In the genomic region with DNA sequence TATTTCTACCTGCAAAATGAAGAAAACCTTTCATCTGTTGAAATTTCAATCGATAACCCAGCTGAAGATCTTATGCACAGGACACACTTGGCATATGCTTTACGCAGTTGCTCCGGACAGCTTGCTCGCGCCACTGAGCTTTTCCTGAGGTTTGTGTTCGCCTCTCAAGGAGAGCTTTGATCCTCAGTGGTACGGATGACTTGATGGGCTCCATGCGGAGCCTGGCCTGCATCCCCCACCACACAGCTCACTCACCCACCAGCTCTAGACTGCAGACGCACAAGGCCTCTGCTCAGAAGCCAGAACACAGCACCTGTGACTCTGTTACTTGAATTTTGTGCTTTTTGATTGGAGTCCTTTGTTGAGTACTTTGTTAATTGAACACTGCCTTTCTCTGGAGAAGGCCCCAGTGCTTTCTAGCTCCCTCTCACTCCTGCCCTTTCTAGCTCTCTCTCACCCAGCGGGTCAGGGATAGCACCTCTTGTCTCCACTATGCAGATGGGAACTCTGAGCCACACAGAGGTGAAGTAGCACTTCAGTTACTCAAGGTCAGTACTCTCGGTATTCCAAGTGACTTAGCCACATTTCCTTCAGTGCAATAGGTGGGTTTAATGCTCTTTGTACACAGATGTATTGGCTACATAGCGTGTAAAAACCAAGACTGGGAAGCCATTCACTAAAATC, we compare ENCODE assay signal across 22 cellular contexts. TPM values are rescaled to one million over a fixed set of nuclear protein-coding genes. Genes with fewer than 3 reads are reported as not detected.
DNase-seq lines count a peak whose midpoint lies in the region; ATAC-seq, FAIRE-seq and TF ChIP-seq lines count a peak whose summit lies in the region.
"Had no signal": no experiment of that assay in that cellular context is flagged by ENCODE, and none has a peak within 500 bp of the region (broad histone marks: within the 10 kb centered on the region; RNA-seq: fewer than 3 reads in every experiment).

No MANE protein-coding gene starts in this region.

- 91 to 95% (median 93%) methylated on average over 12 of the region's 12 CpGs for WGBS in stomach, 5 donors

- no peaks in the 10 kb centered on the region for H3K9me3 ChIP-seq in endothelial cell of umbilical vein (replicated peaks; ENCODE audit: control insufficient read depth, insufficient read depth, low read length)
- H3K9me3 ChIP-seq in right atrium auricular region: no peaks in the 10 kb centered on the region
- no peaks in the 10 kb centered on the region for H3K9me3 ChIP-seq in left lung
- H3K9me3 ChIP-seq in stomach: no peaks in the 10 kb centered on the region
- H3K9me3 ChIP-seq: heart left ventricle, ovary had no signal

- peak; percentile 24 for FAIRE-seq in endothelial cell of umbilical vein (lab: Jason Lieb, UNC)

- POLR2A ChIA-PET in endothelial cell of umbilical vein (lab: Charles Lee): no interaction called here

- H4K20me1 ChIP-seq in endothelial cell of umbilical vein (replicated peaks; ENCODE audit: control insufficient read depth, extremely low read depth, insufficient read depth, low read length): no peaks in the 10 kb centered on the region

- TF ChIP-seq POLR2A in endothelial cell of umbilical vein (IDR thresholded peaks at IDR 0.05; ENCODE audit: low read depth, low read length): no peak
- TF ChIP-seq POLR2A in stomach (IDR thresholded peaks at IDR 0.05): no peak

- H3K9ac ChIP-seq in endothelial cell of umbilical vein (replicated peaks; ENCODE audit: extremely low read depth, insufficient read depth, low read length): no peak overlapping the region

- H3K27ac ChIP-seq in endothelial cell of umbilical vein (ENCODE audit: insufficient read depth, low read depth, low read length): no peak overlapping the region
- no peak overlapping the region for H3K27ac ChIP-seq in right atrium auricular region
- no peak overlapping the region for H3K27ac ChIP-seq in left lung
- no peak overlapping the region for H3K27ac ChIP-seq in stomach
- H3K27ac ChIP-seq: heart left ventricle, ovary had no signal

- no peaks in the 10 kb centered on the region for H3K27me3 ChIP-seq in endothelial cell of umbilical vein (ENCODE audit: control insufficient read depth in 2 of 2, insufficient read depth in 2 of 2, low read length in 2 of 2)
- no peaks in the 10 kb centered on the region for H3K27me3 ChIP-seq in right atrium auricular region
- no peaks in the 10 kb centered on the region for H3K27me3 ChIP-seq in left lung
- no peaks in the 10 kb centered on the region for H3K27me3 ChIP-seq in stomach
- H3K27me3 ChIP-seq: heart left ventricle, ovary had no signal

- peak; percentile 7 for ATAC-seq in GM18870 (IDR thresholded peaks at IDR 0.05; ENCODE audit: unreplicated experiment)
- peak; percentile 13 for ATAC-seq in GM21529 (IDR thresholded peaks at IDR 0.05; ENCODE audit: unreplicated experiment)
- ATAC-seq in HG02885 (IDR thresholded peaks at IDR 0.05; ENCODE audit: poor library complexity, unreplicated experiment): peak; percentile 12
- no peak for ATAC-seq in left lung
- ATAC-seq: CD8-positive, alpha-beta T cell; heart left ventricle; sciatic nerve had no signal

- no peaks in the 10 kb centered on the region for H3K9me1 ChIP-seq in endothelial cell of umbilical vein (replicated peaks; ENCODE audit: control insufficient read depth, extremely low read depth, insufficient read depth, low read length)

- TF ChIP-seq EP300 in stomach (IDR thresholded peaks at IDR 0.05): no peak

- CTCF ChIA-PET in endothelial cell of umbilical vein (lab: Charles Lee): interaction anchor here (1.5 kb wide), 1 partner anchor 75 kb away, joined by 6 read pairs; no protein-coding TSS in a partner anchor

- H3K4me1 ChIP-seq in endothelial cell of umbilical vein (ENCODE audit: control insufficient read depth, extremely low read depth, insufficient read depth, low read length) (no peaks in the 10 kb centered on the region), right atrium auricular region (no peaks in the 10 kb centered on the region), left lung (no peaks in the 10 kb centered on the region), stomach (peaks cover 0 to 6% (median 0%) of the 10 kb centered on the region in 4 donors)
- H3K4me1 ChIP-seq: heart left ventricle had no signal

- H3K4me3 ChIP-seq in endothelial cell of umbilical vein (replicated peaks in 1 of 3; ENCODE audit: insufficient read depth in 1 of 3, low read depth in 1 of 3, low read length in 3 of 3) (no peak overlapping the region), right atrium auricular region (no peak overlapping the region), left lung (no peak overlapping the region), stomach (no peak overlapping the region)
- H3K4me3 ChIP-seq: heart left ventricle, lung, ovary had no signal

- no peaks in the 10 kb centered on the region for H3K79me2 ChIP-seq in endothelial cell of umbilical vein (ENCODE audit: control insufficient read depth, insufficient read depth, low read length)

- no peak overlapping the region for H2AFZ ChIP-seq in endothelial cell of umbilical vein (ENCODE audit: low read depth, low read length)

- H3K4me2 ChIP-seq in endothelial cell of umbilical vein (ENCODE audit: insufficient read depth, low read length): no peak overlapping the region

- intact Hi-C loops in endothelial cell of umbilical vein (cut with micrococcal nuclease) (no loop called here), left lung (cut with DNase I) (no loop called here), stomach (cut with DNase I; ENCODE audit: low total_unique reads) (no loop called here)

- BruUV-seq in endothelial cell of umbilical vein (replicated peaks; lab: Mats Ljungman, UMichigan): no TSS peak

- peaks cover 0 to 2% of the 10 kb centered on the region in 2 experiments for H3K36me3 ChIP-seq in endothelial cell of umbilical vein (ENCODE audit: control insufficient read depth in 2 of 2, extremely low read depth in 1 of 2, insufficient read depth in 2 of 2, low read length in 2 of 2)
- no peaks in the 10 kb centered on the region for H3K36me3 ChIP-seq in right atrium auricular region
- H3K36me3 ChIP-seq in left lung: no peaks in the 10 kb centered on the region
- peaks cover 0 to 24% (median 20%) of the 10 kb centered on the region in 4 donors for H3K36me3 ChIP-seq in stomach
- H3K36me3 ChIP-seq: heart left ventricle, ovary had no signal

- DNase-seq in endothelial cell of umbilical vein (ENCODE audit: low read depth, low spot score) (no peak), LoVo (ENCODE audit: low spot score) (no peak), right atrium auricular region (ENCODE audit: low spot score) (no peak), left lung (no peak), stomach (no peak)
- DNase-seq: activated CD4-positive, CD25-positive, alpha-beta regulatory T cell; activated CD8-positive, alpha-beta memory T cell treated with anti-CD3 and anti-CD28 coated beads for 24 hours; amygdala; CD8-positive, alpha-beta T cell; central memory CD4-positive, alpha-beta T cell; effector CD8-positive, alpha-beta T cell; heart left ventricle; immature natural killer cell; IMR-90; NCI-H187 treated with DMSO at 0.1 percent for 48 hours; ovary; SIG-M5 had no signal

- dilution Hi-C loops in endothelial cell of umbilical vein (cut with MboI; ENCODE audit: extremely low pct_ligation_motif_present, low sequenced_read_pairs): no loop called here

- no peak for TF ChIP-seq CTCF in endothelial cell of umbilical vein (IDR thresholded peaks at IDR 0.05; ENCODE audit: extremely low read depth in 1 of 2, insufficient read depth in 1 of 2, low read depth in 1 of 2, low read length in 2 of 2)
- TF ChIP-seq CTCF in right atrium auricular region (IDR thresholded peaks at IDR 0.05): no peak
- no peak for TF ChIP-seq CTCF in left lung (IDR thresholded peaks at IDR 0.05)
- no peak for TF ChIP-seq CTCF in stomach (IDR thresholded peaks at IDR 0.05)

TF ChIP-seq in endothelial cell of umbilical vein, 7 proteins besides CTCF, POLR2A, EP300 and RAD21:
- no peak for TF ChIP-seq POLR2AphosphoS5 (IDR thresholded peaks at IDR 0.05; ENCODE audit: insufficient read depth, low read depth, low read length)
- no peak for TF ChIP-seq GATA2 (IDR thresholded peaks at IDR 0.05; ENCODE audit: insufficient read depth, insufficient read length, low read depth, low read length)
- no peak for TF ChIP-seq JUN (IDR thresholded peaks at IDR 0.05; ENCODE audit: borderline replicate concordance, insufficient read depth, insufficient read length, low read depth)
- TF ChIP-seq, protein P1, sequence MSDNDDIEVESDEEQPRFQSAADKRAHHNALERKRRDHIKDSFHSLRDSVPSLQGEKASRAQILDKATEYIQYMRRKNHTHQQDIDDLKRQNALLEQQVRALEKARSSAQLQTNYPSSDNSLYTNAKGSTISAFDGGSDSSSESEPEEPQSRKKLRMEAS (IDR thresholded peaks at IDR 0.05; ENCODE audit: insufficient read depth, insufficient read length): no peak
- no peak for TF ChIP-seq FOS (IDR thresholded peaks at IDR 0.05; ENCODE audit: borderline replicate concordance, insufficient read depth, low read length)
- TF ChIP-seq EZH2 (IDR thresholded peaks at IDR 0.05; ENCODE audit: borderline replicate concordance, low read depth, low read length, severe bottlenecking): no peak
- TF ChIP-seq MYC (IDR thresholded peaks at IDR 0.05; ENCODE audit: low read depth, low read length): no peak

RNA-seq across cellular contexts. Expression of a gene that starts 52.1 kb away (rescaled TPM):
- total RNA-seq in endothelial cell of umbilical vein: 4.4 and 7.4 TPM in 2 replicates
- polyA plus RNA-seq in endothelial cell of umbilical vein: 4.9 and 7.6 TPM in 2 replicates
- polyA plus RNA-seq in endothelial cell of umbilical vein (2011; cell fraction: cytosol; rRNA removed): 5.8 and 7.6 TPM in 2 replicates
- polyA plus RNA-seq in endothelial cell of umbilical vein (2011; cell fraction: nucleus; rRNA removed): 4.0 and 5.0 TPM in 2 replicates
- polyA plus RNA-seq in endothelial cell of umbilical vein (2012): 4.7 and 5.7 TPM in 2 replicates
- polyA minus RNA-seq in endothelial cell of umbilical vein: 8.3 and 9.0 TPM in 2 replicates
- polyA minus RNA-seq in endothelial cell of umbilical vein (2011; cell fraction: cytosol; rRNA and poly(A)+ RNA removed): 5.4 TPM
- polyA minus RNA-seq in endothelial cell of umbilical vein (2011; cell fraction: nucleus; rRNA and poly(A)+ RNA removed): 7.9 and 8.5 TPM in 2 replicates
- 1 to 10 TPM in 1 of 2 donors, under 1 TPM in 1; 0.48 to 3.3 TPM for total RNA-seq in right atrium auricular region
- total RNA-seq in left lung: 10 to 100 TPM in 1 of 2 donors, 1 to 10 TPM in 1; 9.9 to 15.8 TPM
- total RNA-seq in stomach: 10 to 100 TPM in 4 of 5 donors, 1 to 10 TPM in 1; 6.4 to 41.1 (median 11.2) TPM
- polyA plus RNA-seq in stomach: 1 to 10 TPM; 1.8 to 6.7 (median 3.9) TPM
